Comparison of ENCODE assay signal across 18 cellular contexts in the genomic region with DNA sequence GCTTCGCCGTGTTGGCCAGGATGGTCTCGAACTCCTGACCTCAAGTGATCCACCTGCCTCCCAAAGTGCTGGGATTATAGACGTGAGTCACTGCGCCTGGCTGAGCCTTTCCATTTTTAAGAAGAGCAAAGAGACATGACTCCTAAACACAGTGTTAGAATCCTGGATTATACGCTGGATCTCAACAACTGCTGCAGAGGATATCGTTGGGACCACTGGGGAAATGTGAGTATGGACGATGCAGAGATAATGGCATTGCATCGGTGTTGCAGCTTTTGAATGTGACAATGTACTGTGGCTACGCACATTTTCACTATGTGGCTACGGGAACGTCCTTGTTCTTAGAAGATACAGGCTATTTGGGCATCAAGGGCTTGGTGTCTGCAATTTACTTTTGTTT. TPM values are rescaled to one million over a fixed set of nuclear protein-coding genes. Genes with fewer than 3 reads are reported as not detected.
DNase-seq lines count a peak whose midpoint lies in the region; ATAC-seq and TF ChIP-seq lines count a peak whose summit lies in the region.
"Had no signal": no experiment of that assay in that cellular context is flagged by ENCODE, and none has a peak within 500 bp of the region (broad histone marks: within the 10 kb centered on the region; RNA-seq: fewer than 3 reads in every experiment).

No MANE protein-coding gene starts in this region.

- TF ChIP-seq CTCF in RWPE2 (IDR thresholded peaks at IDR 0.05; ENCODE audit: poor library complexity, severe bottlenecking), result no peak
- TF ChIP-seq CTCF in esophagus squamous epithelium (IDR thresholded peaks at IDR 0.05), result no peak
- no peak for TF ChIP-seq CTCF in neural progenitor cell (IDR thresholded peaks at IDR 0.05)

- H3K4me2 ChIP-seq in neural progenitor cell, result no peak overlapping the region

- no peaks in the 10 kb centered on the region for H3F3A ChIP-seq in neural progenitor cell (ENCODE audit: low read depth)

- DNase-seq in RWPE2 (ENCODE audit: low spot score) (peak; percentile 12), esophagus squamous epithelium (lab: John Stamatoyannopoulos, UW) (no peak), neural progenitor cell (ENCODE audit: low spot score) (no peak), ureter (ENCODE audit: low spot score) (peak; percentile 33), 8988T (no peak), activated gamma-delta T cell (lab: John Stamatoyannopoulos, UW) (no peak), hypothalamus (lab: John Stamatoyannopoulos, UW) (no peak)
- DNase-seq: ACHN; CD4-positive, alpha-beta T cell; Karpas-422; MM.1S; NCI-H1105 treated with DMSO at 0.1 percent for 48 hours; NCI-H187 treated with DMSO at 0.1 percent for 48 hours; NCI-H2171 treated with DMSO at 0.1 percent for 48 hours; NCI-H510A; NCI-H82; SHP77 had no signal

- no peaks in the 10 kb centered on the region for H3K9me3 ChIP-seq in RWPE2 (ENCODE audit: severe bottlenecking)
- H3K9me3 ChIP-seq in esophagus squamous epithelium, result no peaks in the 10 kb centered on the region
- H3K9me3 ChIP-seq in neural progenitor cell (ENCODE audit: low read depth), result no peaks in the 10 kb centered on the region

- peaks cover 29% of the 10 kb centered on the region for H3K4me1 ChIP-seq in RWPE2 (ENCODE audit: insufficient read depth, poor library complexity, severe bottlenecking)
- H3K4me1 ChIP-seq in esophagus squamous epithelium, result peaks cover 26 to 98% (median 68%) of the 10 kb centered on the region in 3 donors
- peaks cover 12% of the 10 kb centered on the region for H3K4me1 ChIP-seq in neural progenitor cell

- no peak for TF ChIP-seq POLR2A in esophagus squamous epithelium (IDR thresholded peaks at IDR 0.05)

- no peak for ATAC-seq in RWPE2 (ENCODE audit: low read depth)

- WGBS in esophagus squamous epithelium, 2 donors, result 81 to 85% methylated on average over 6 to 12 of the region's 12 CpGs

- H3K4me3 Mint-ChIP-seq in neural progenitor cell, result peak overlapping the region; percentile 21
- H3K4me3 Mint-ChIP-seq: CD4-positive, alpha-beta T cell had no signal

- peaks cover 30% of the 10 kb centered on the region for H3K4me1 Mint-ChIP-seq in neural progenitor cell

- no peaks in the 10 kb centered on the region for H4K20me1 ChIP-seq in neural progenitor cell (ENCODE audit: low read depth)

- intact Hi-C loops in esophagus squamous epithelium (cut with DNase I), result no loop called here

- no peak overlapping the region for H2AFZ ChIP-seq in neural progenitor cell (replicated peaks)

- H3K4me3 ChIP-seq in RWPE2 (ENCODE audit: severe bottlenecking) (no peak overlapping the region), esophagus squamous epithelium (no peak overlapping the region), neural progenitor cell (no peak overlapping the region)

- peaks cover 7% of the 10 kb centered on the region for H3K27me3 Mint-ChIP-seq in neural progenitor cell (ENCODE audit: insufficient read depth, low read depth)

- H3K27ac Mint-ChIP-seq in neural progenitor cell, result no peak overlapping the region
- H3K27ac Mint-ChIP-seq: CD4-positive, alpha-beta T cell had no signal

- H3K27ac ChIP-seq in RWPE2 (ENCODE audit: poor library complexity, severe bottlenecking) (no peak overlapping the region), esophagus squamous epithelium (peak overlapping the region; percentile 32 to 93 (median 91)), neural progenitor cell (no peak overlapping the region)

- H3K9me3 Mint-ChIP-seq in neural progenitor cell, result no peaks in the 10 kb centered on the region
- H3K9me3 Mint-ChIP-seq: CD4-positive, alpha-beta T cell had no signal

- no peaks in the 10 kb centered on the region for H3K79me2 ChIP-seq in neural progenitor cell (ENCODE audit: low read depth)

- no peak overlapping the region for H3K9ac ChIP-seq in neural progenitor cell

- H3K27me3 ChIP-seq in RWPE2 (ENCODE audit: insufficient read depth, poor library complexity, severe bottlenecking) (no peaks in the 10 kb centered on the region), esophagus squamous epithelium (peaks cover 0 to 23% (median 0%) of the 10 kb centered on the region in 4 donors), neural progenitor cell (no peaks in the 10 kb centered on the region)

- no peaks in the 10 kb centered on the region for H3K36me3 ChIP-seq in RWPE2 (ENCODE audit: low read depth)
- H3K36me3 ChIP-seq in esophagus squamous epithelium, result peaks cover 0 to 28% (median 3%) of the 10 kb centered on the region in 3 donors
- H3K36me3 ChIP-seq in neural progenitor cell, result no peaks in the 10 kb centered on the region

- no peaks in the 10 kb centered on the region for H3K36me3 Mint-ChIP-seq in neural progenitor cell

RNA-seq across cellular contexts. Expression of a gene that starts 6.2 kb away (rescaled TPM):
- total RNA-seq in esophagus squamous epithelium, result 10 to 100 TPM in 1 of 4 donors, 1 to 10 TPM in 3; 1.3 to 14.3 (median 6.1) TPM
- total RNA-seq in neural progenitor cell (ENCODE audit: low replicate concordance), result 0.56 and 3.5 TPM in 2 replicates
- total RNA-seq in ureter, result 75.2 TPM
- total RNA-seq: CD4-positive, alpha-beta T cell had no signal

RNA-seq across cellular contexts. Expression of a gene that starts 26.0 kb away (rescaled TPM):
- total RNA-seq in esophagus squamous epithelium, result not detected
- total RNA-seq in neural progenitor cell (ENCODE audit: low replicate concordance), result not detected in 2 replicates
- total RNA-seq in ureter, result not detected
- total RNA-seq: CD4-positive, alpha-beta T cell; H1 had no signal

RNA-seq across cellular contexts. Expression of a gene that starts 41.9 kb away (rescaled TPM):
- total RNA-seq in esophagus squamous epithelium, result 10 to 100 TPM in 2 of 4 donors, 1 to 10 TPM in 2; 7.9 to 12.0 (median 9.1) TPM
- 7.2 and 10.9 TPM in 2 replicates for total RNA-seq in neural progenitor cell (ENCODE audit: low replicate concordance)
- total RNA-seq in ureter, result 27.9 TPM

Comparison
In these comparisons a context has a peak if more than half of its experiments do, and no peak if none do; other contexts are left out.
1. DNase-seq: peak in RWPE2 (single experiment) and ureter (single experiment); none in esophagus squamous epithelium (single experiment), neural progenitor cell (single experiment), 8988T (single experiment), activated gamma-delta T cell (single experiment) and hypothalamus (0 of 51).
2. H3K27ac ChIP-seq: peak in esophagus squamous epithelium (4 of 4); none in RWPE2 (single experiment) and neural progenitor cell (single experiment).